ENCODE assay signal across 8 cellular contexts in the genomic region with DNA sequence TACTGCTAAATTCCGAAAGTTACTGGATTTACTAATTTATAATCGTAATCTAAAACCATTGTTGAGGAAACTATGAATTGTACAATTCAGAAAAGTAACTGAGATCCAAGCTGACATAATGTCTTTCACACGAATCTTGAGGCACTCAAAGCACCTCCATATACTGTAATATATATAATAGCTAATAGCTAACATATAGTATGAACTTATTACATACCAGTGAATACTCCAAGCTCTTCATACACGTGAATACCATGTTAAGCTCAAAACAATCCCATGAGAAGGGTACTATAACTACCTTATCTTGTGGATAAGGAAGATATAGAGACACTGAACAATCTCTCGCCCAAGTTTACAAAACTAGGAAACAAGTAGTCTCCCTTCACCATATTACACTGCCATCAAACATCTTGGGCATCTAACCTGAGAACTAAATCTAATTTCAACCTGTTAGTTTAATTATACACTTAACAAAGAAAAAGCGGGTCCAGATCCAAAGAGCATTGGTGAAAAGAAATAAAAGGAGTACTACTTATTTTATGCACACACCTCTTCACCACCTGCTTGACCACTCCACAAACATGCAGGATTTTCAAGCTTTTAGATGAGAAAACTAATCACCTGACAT. TPM values are rescaled to one million over a fixed set of nuclear protein-coding genes. Genes with fewer than 3 reads are reported as not detected.
A peak's percentile ranks its signal among the peaks of the same experiment; 100 is the strongest.
DNase-seq lines count a peak whose midpoint lies in the region; ATAC-seq, FAIRE-seq and TF ChIP-seq lines count a peak whose summit lies in the region.

No MANE protein-coding gene starts in this region.

- DNase-seq in HL-60 (ENCODE audit: low read depth in 1 of 2, low spot score in 1 of 2) (no peak), ascending aorta (ENCODE audit: low spot score in 2 of 2) (no peak), memory B cell (ENCODE audit: low spot score in 2 of 2) (no peak), H54 (ENCODE audit: insufficient read length, low spot score) (no peak), NCI-H226 (no peak)
- no peak for DNase-seq in stimulated activated CD4-positive, alpha-beta T cell treated with anti-CD3 and anti-CD28 coated beads, Interleukin-15, amount 100 ng/mL, for 24 hours

- peak overlapping the region; percentile 94 for H3K4me3 Mint-ChIP-seq in memory B cell

- no peak for FAIRE-seq in H54 (lab: Jason Lieb, UNC)

- H3K27ac Mint-ChIP-seq in memory B cell, result peak overlapping the region; percentile 99

- no peak for ATAC-seq in memory B cell (ENCODE audit: low read depth)
- ATAC-seq in activated CD4-positive, CD25-positive, alpha-beta regulatory T cell treated with anti-CD3 and anti-CD28 coated beads, Interleukin-2, amount 50 U/mL, for 24 hours, result no peak

- peaks cover 15% of the 10 kb centered on the region for H3K36me3 Mint-ChIP-seq in memory B cell

- peaks cover 1% of the 10 kb centered on the region for H3K9me3 Mint-ChIP-seq in memory B cell

- H3K9me3 ChIP-seq in ascending aorta, result no peaks in the 10 kb centered on the region

- intact Hi-C loops in ascending aorta (cut with DNase I), result no loop called here

- peak overlapping the region; percentile 68 for H3K4me3 ChIP-seq in HL-60 (replicated peaks; ENCODE audit: insufficient read depth, low read length)
- peak overlapping the region; percentile 72 to 79 for H3K4me3 ChIP-seq in ascending aorta

- H3K4me1 ChIP-seq in ascending aorta, result peaks cover 0 to 7% of the 10 kb centered on the region in 2 donors

- TF ChIP-seq CTCF in 22Rv1 (IDR thresholded peaks at IDR 0.05), result no peak
- TF ChIP-seq CTCF in HL-60 (IDR thresholded peaks at IDR 0.05; ENCODE audit: insufficient read depth, low read length), result no peak
- TF ChIP-seq CTCF in ascending aorta (IDR thresholded peaks at IDR 0.05), result no peak

- peaks cover 0 to 15% of the 10 kb centered on the region in 2 donors for H3K36me3 ChIP-seq in ascending aorta

- H3K4me1 Mint-ChIP-seq in memory B cell, result peaks cover 21% of the 10 kb centered on the region

- TF ChIP-seq POLR2A in H54 (IDR thresholded peaks at IDR 0.05; ENCODE audit: low read depth, low read length), result no peak

- no peaks in the 10 kb centered on the region for H3K27me3 ChIP-seq in HL-60 (ENCODE audit: insufficient read depth, poor library complexity, severe bottlenecking)
- H3K27me3 ChIP-seq in ascending aorta, result no peaks in the 10 kb centered on the region

- H3K27me3 Mint-ChIP-seq in memory B cell, result no peaks in the 10 kb centered on the region

- H3K27ac ChIP-seq in 22Rv1 (peak overlapping the region; percentile 98), HL-60 (replicated peaks) (peak overlapping the region; percentile 99), ascending aorta (peak overlapping the region; percentile 83 to 96)

RNA-seq across cellular contexts. Expression of gene NUDCD2, which starts 1.0 kb away (rescaled TPM):
- 4.6 TPM for total RNA-seq in ascending aorta

RNA-seq across cellular contexts. Expression of gene HMMR, which starts 1.5 kb away (rescaled TPM):
- total RNA-seq in ascending aorta, result not detected

RNA-seq across cellular contexts. Expression of gene CCNG1, which starts 21.5 kb away (rescaled TPM):
- 20.5 TPM for total RNA-seq in ascending aorta

RNA-seq across cellular contexts. Expression of gene MAT2B, which starts 46.5 kb away (rescaled TPM):
- total RNA-seq in ascending aorta, result 21.8 TPM
